Comparison of ENCODE assay signal across 8 cellular contexts in the genomic region with DNA sequence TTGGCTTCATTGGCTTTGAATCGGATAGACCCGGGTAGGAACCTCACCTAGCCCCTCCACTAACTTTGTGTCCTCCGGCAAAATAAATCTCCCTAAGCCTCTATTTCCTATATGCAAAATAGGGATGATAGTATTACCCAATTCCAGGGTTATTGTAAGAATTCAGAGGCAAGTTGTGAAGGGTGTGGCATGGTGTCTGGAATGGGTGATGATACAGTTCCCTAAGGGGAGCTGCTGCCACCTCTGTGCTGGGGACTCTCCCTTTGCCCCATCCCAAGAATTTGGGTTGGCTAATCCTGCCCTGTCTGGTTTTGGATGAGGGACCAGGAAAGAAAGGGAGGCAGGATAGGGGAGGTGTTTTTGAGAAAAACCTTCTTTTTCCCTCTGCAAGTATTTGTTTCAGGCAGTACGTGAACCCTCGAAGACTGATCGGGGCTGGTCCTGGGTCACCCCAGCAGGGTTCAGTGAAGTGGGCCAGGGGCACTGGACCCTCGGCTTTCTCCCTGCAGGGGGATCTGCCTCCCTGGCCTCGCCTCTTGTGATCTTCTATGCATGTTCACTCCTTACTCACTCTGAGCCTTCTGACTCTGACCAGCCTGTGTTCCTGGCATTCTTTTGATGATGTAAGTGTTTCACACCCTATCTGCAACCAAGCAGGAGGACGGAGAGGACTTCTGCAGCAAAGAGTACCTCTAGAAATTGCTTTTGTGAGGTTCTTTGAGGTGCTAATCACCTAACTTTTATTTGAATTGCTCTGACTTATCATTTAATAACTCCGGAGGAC.
DNase-seq lines count a peak whose midpoint lies in the region; ATAC-seq and TF ChIP-seq lines count a peak whose summit lies in the region.

No MANE protein-coding gene starts in this region.

- H3K4me1 Mint-ChIP-seq in endodermal cell: peaks cover 82% of the 10 kb centered on the region
- H3K4me1 Mint-ChIP-seq in neural progenitor cell: peaks cover 62% of the 10 kb centered on the region

- POLR2A ChIA-PET in RWPE1 (lab: Yijun Ruan, JAX; ENCODE audit: low non-redundant PET): no interaction called here

- H3K9me3 ChIP-seq in endodermal cell (ENCODE audit: control insufficient read depth, low read length) (no peaks in the 10 kb centered on the region), neural progenitor cell (ENCODE audit: low read depth) (no peaks in the 10 kb centered on the region)

- H3K27me3 Mint-ChIP-seq in endodermal cell (ENCODE audit: insufficient read depth) (no peaks in the 10 kb centered on the region), neural progenitor cell (ENCODE audit: insufficient read depth, low read depth) (no peaks in the 10 kb centered on the region)

- H3K79me2 ChIP-seq in neural progenitor cell (ENCODE audit: low read depth): peaks cover 38% of the 10 kb centered on the region

- no peaks in the 10 kb centered on the region for H3K36me3 Mint-ChIP-seq in endodermal cell (ENCODE audit: low read depth)
- H3K36me3 Mint-ChIP-seq in neural progenitor cell: no peaks in the 10 kb centered on the region

- peaks cover 7% of the 10 kb centered on the region for H3F3A ChIP-seq in neural progenitor cell (ENCODE audit: low read depth)

- DNase-seq in Daoy (ENCODE audit: low read depth) (peak; percentile 57), RWPE1 (ENCODE audit: low spot score) (peak; percentile 63), endodermal cell (peak; percentile 81), neural progenitor cell (ENCODE audit: low spot score) (no peak), HUDEP-2 (lab: John Stamatoyannopoulos, UW; ENCODE audit: unreplicated experiment in 76 of 76) (no peak)
- no peak for DNase-seq in effector CD8-positive, alpha-beta T cell (lab: John Stamatoyannopoulos, UW)

- H2AFZ ChIP-seq in neural progenitor cell (replicated peaks): no peak overlapping the region

- H3K27me3 ChIP-seq in endodermal cell (ENCODE audit: control insufficient read depth, insufficient read depth, low read length, poor library complexity, severe bottlenecking) (no peaks in the 10 kb centered on the region), neural progenitor cell (no peaks in the 10 kb centered on the region)

- H3K4me3 ChIP-seq in endodermal cell (ENCODE audit: low read length) (no peak overlapping the region), neural progenitor cell (no peak overlapping the region)

- H3K27ac ChIP-seq in RWPE1 (peak overlapping the region; percentile 90), endodermal cell (ENCODE audit: low read depth, low read length) (no peak overlapping the region), neural progenitor cell (no peak overlapping the region)

- peaks cover 66% of the 10 kb centered on the region for H4K20me1 ChIP-seq in neural progenitor cell (ENCODE audit: low read depth)

- H3K4me1 ChIP-seq in endodermal cell (ENCODE audit: control insufficient read depth, insufficient read depth, low read length) (peaks cover 49% of the 10 kb centered on the region), neural progenitor cell (peaks cover 20% of the 10 kb centered on the region)

- no peak for ATAC-seq in HG02763 (IDR thresholded peaks at IDR 0.05; ENCODE audit: unreplicated experiment)
- no peak for ATAC-seq in GM21381 (IDR thresholded peaks at IDR 0.05; ENCODE audit: unreplicated experiment)

- CTCF ChIA-PET in RWPE1 (lab: Yijun Ruan, JAX): interaction anchor here (0.6 kb wide), 1 partner anchor 9 kb away, joined by 3 read pairs; no protein-coding TSS in a partner anchor

- H3K9me3 Mint-ChIP-seq in endodermal cell: no peaks in the 10 kb centered on the region
- no peaks in the 10 kb centered on the region for H3K9me3 Mint-ChIP-seq in neural progenitor cell

- H3K36me3 ChIP-seq in endodermal cell (ENCODE audit: control insufficient read depth, insufficient read depth, low read length) (no peaks in the 10 kb centered on the region), neural progenitor cell (no peaks in the 10 kb centered on the region)

- H3K4me2 ChIP-seq in neural progenitor cell: no peak overlapping the region

- no peak for TF ChIP-seq CTCF in RWPE1 (conservative IDR thresholded peaks at IDR 0.05; ENCODE audit: low read depth)
- TF ChIP-seq CTCF in endodermal cell (conservative IDR thresholded peaks at IDR 0.05): no peak
- TF ChIP-seq CTCF in neural progenitor cell (IDR thresholded peaks at IDR 0.05): no peak

- 64 to 70% methylated on average over 5 to 9 of the region's 10 CpGs for WGBS in endodermal cell (ENCODE audit: insufficient coverage in 1 of 2, insufficient read length in 1 of 2), 2 experiments

- H3K4me3 Mint-ChIP-seq in endodermal cell (no peak overlapping the region), neural progenitor cell (no peak overlapping the region)

- H3K9ac ChIP-seq in endodermal cell (ENCODE audit: extremely low read depth, low read length, poor library complexity, severe bottlenecking): no peak overlapping the region
- H3K9ac ChIP-seq in neural progenitor cell: no peak overlapping the region

- peak overlapping the region; percentile 82 for H3K27ac Mint-ChIP-seq in endodermal cell
- H3K27ac Mint-ChIP-seq in neural progenitor cell: peak overlapping the region; percentile 17

Comparison
In these comparisons a context has a peak if more than half of its experiments do, and no peak if none do; other contexts are left out.
1. DNase-seq: peak in Daoy (single experiment), RWPE1 (single experiment) and endodermal cell (single experiment); none in neural progenitor cell (single experiment), HUDEP-2 (0 of 76) and effector CD8-positive, alpha-beta T cell (single experiment).